8 cellular contexts compared by ENCODE assay signal in the genomic region with DNA sequence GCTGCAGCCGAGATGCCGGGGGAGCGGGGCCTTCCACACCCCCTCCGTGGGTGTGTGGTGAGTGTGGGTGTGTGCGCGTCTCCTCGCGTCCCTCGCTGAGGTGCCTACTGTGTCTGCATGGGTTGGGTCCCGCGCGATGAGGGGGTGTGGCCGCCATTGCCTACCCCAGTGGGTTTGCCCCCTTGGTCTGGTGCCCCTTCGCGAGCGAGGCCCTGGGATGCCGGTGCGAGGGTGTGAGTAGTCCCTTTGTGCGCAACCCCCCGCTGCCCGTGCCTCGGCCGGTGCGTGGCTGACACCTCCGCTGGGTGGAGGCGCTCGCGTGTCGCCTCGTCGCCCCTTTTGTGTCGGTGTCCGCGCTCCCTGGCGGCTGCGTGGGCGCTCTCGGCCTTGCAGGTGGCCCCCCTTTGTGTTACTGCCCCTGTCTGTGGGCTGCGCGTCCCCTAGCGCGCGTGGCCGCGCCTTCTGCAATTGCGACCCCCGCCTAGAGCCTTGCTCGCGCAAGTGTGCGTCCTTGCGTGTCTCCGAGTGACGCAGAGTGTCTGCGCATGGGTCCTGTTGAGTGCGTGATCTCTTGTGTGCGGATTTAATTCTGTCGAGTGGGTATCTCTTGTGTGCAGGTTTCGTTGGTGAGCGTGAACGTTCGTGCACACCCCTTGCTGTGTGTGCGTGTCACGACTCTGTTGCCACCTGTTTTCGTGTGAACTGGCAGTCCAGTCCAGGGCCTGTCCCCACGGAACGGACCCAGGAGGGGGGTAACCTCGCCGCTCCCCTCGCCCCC. TPM values are rescaled to one million over a fixed set of nuclear protein-coding genes. Genes with fewer than 3 reads are reported as not detected.
DNase-seq lines count a peak whose midpoint lies in the region; ATAC-seq and TF ChIP-seq lines count a peak whose summit lies in the region.

No MANE protein-coding gene starts in this region.

- peak overlapping the region; percentile 82 to 96 for H3K27ac Mint-ChIP-seq in activated naive CD4-positive, alpha-beta T cell treated with anti-CD3 and anti-CD28 coated beads, Interleukin-2, amount 50 U/mL, for 72 hours

- peak overlapping the region; percentile 74 for H3K27ac ChIP-seq in RWPE2 (ENCODE audit: poor library complexity, severe bottlenecking)
- peak overlapping the region; percentile 94 for H3K27ac ChIP-seq in urinary bladder (ENCODE audit: low read depth)

- H3K4me3 ChIP-seq in BJ (ENCODE audit: low read depth, low read length) (peak overlapping the region; percentile 96), RWPE2 (ENCODE audit: severe bottlenecking) (peak overlapping the region; percentile 88), urinary bladder (ENCODE audit: low read depth, low read length) (peak overlapping the region; percentile 69)

- DNase-seq in BJ (ENCODE audit: low read depth) (no peak), RWPE2 (ENCODE audit: low spot score) (peak; percentile 66), cardiac septum (ENCODE audit: low spot score) (peak; percentile 79), pons (ENCODE audit: low spot score) (peak; percentile 67)
- DNase-seq in activated naive CD4-positive, alpha-beta T cell treated with anti-CD3 and anti-CD28 coated beads, Interleukin-2, amount 50 U/mL, for 72 hours (ENCODE audit: low spot score in 2 of 2) = peak in 1 of 2 donors; percentile 60

- H3K27me3 ChIP-seq in BJ (ENCODE audit: control insufficient read depth, insufficient read depth, low read length) = no peaks in the 10 kb centered on the region
- H3K27me3 ChIP-seq in RWPE2 (ENCODE audit: insufficient read depth, poor library complexity, severe bottlenecking) = no peaks in the 10 kb centered on the region

- intact Hi-C loops in cardiac septum (cut with DNase I) = no loop called here

- H3K36me3 ChIP-seq in BJ (ENCODE audit: control insufficient read depth, insufficient read depth, low read length) (no peaks in the 10 kb centered on the region), RWPE2 (ENCODE audit: low read depth) (peaks cover 13% of the 10 kb centered on the region), urinary bladder (ENCODE audit: insufficient read depth) (no peaks in the 10 kb centered on the region)

- peaks cover 24 to 28% of the 10 kb centered on the region in 2 donors for H3K36me3 Mint-ChIP-seq in activated naive CD4-positive, alpha-beta T cell treated with anti-CD3 and anti-CD28 coated beads, Interleukin-2, amount 50 U/mL, for 72 hours

- POLR2A ChIA-PET in BJ (lab: Charles Lee) = no interaction called here

- no peaks in the 10 kb centered on the region for H3K9me3 Mint-ChIP-seq in activated naive CD4-positive, alpha-beta T cell treated with anti-CD3 and anti-CD28 coated beads, Interleukin-2, amount 50 U/mL, for 72 hours

- ATAC-seq in GM19043 (IDR thresholded peaks at IDR 0.05; ENCODE audit: low read depth, unreplicated experiment) (peak; percentile 24), HG03342 (IDR thresholded peaks at IDR 0.05; ENCODE audit: unreplicated experiment) (peak; percentile 32), RWPE2 (ENCODE audit: low read depth) (peak; percentile 8; the same call in 2 of the 3 replicates)
- ATAC-seq in activated naive CD4-positive, alpha-beta T cell treated with anti-CD3 and anti-CD28 coated beads, Interleukin-2, amount 50 U/mL, for 72 hours = peak; percentile 42 to 45

- no peaks in the 10 kb centered on the region for H3K4me1 ChIP-seq in RWPE2 (ENCODE audit: insufficient read depth, poor library complexity, severe bottlenecking)
- no peaks in the 10 kb centered on the region for H3K4me1 ChIP-seq in urinary bladder (ENCODE audit: insufficient read depth)

- under 1% methylated on average over 69 of the region's 69 CpGs for WGBS in urinary bladder

- H3K9me3 ChIP-seq in RWPE2 (ENCODE audit: severe bottlenecking) = no peaks in the 10 kb centered on the region

- TF ChIP-seq CTCF in BJ (IDR thresholded peaks at IDR 0.05; ENCODE audit: insufficient read depth, low read depth, low read length) = peak; percentile 33
- TF ChIP-seq CTCF in RWPE2 (IDR thresholded peaks at IDR 0.05; ENCODE audit: poor library complexity, severe bottlenecking) = no peak

- CTCF ChIA-PET in BJ (lab: Yijun Ruan, JAX) = no interaction called here

RNA-seq across cellular contexts. Expression of a gene that starts 0.6 kb away (rescaled TPM):
- polyA plus RNA-seq in BJ (2011; rRNA removed) (108 and 125 TPM in 2 replicates), urinary bladder (56.5 TPM)
- polyA minus RNA-seq in BJ (2011; rRNA and poly(A)+ RNA removed) = 95.6 and 120 TPM in 2 replicates
- total RNA-seq in activated naive CD4-positive, alpha-beta T cell treated with anti-CD3 and anti-CD28 coated beads, Interleukin-2, amount 50 U/mL, for 72 hours = 100 to 1,000 TPM in 1 of 2 donors, 10 to 100 TPM in 1; 63.6 to 113 TPM
- total RNA-seq in cardiac septum (62.1 TPM), urinary bladder (670 TPM)

RNA-seq across cellular contexts. Expression of a gene that starts 0.7 kb away (rescaled TPM):
- 13.8 and 34.3 TPM in 2 replicates for polyA plus RNA-seq in BJ (2011; rRNA removed)
- polyA minus RNA-seq in BJ (2011; rRNA and poly(A)+ RNA removed) = 3.9 and 4.9 TPM in 2 replicates
- total RNA-seq in activated naive CD4-positive, alpha-beta T cell treated with anti-CD3 and anti-CD28 coated beads, Interleukin-2, amount 50 U/mL, for 72 hours = 10 to 100 TPM; 12.9 to 22.1 TPM
- 36.3 TPM for total RNA-seq in cardiac septum
- 26.7 TPM for total RNA-seq in urinary bladder
- polyA plus RNA-seq in urinary bladder = 31.7 TPM
